In the genomic region with DNA sequence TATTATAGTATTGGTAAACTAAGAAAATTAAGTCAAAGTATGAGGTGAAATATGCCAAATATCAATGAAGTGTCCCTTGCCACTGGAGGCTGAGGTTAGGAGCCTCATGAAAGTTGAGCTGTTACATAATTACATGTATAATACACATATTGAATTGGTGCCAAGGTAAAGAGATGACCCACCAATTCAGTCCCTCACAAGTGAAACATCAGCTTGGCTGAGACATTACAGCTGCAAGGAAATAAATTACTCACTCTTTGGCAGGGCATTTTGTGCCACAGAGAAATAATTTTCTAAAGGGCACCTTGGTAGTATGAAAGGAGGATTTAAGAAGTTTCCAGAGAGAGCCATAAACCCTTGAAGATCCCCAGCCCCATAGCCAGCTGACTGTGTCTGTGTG, we compare ENCODE assay signal across 22 cellular contexts.
"Had no signal": no experiment of that assay in that cellular context is flagged by ENCODE, and none has a peak within 500 bp of the region (broad histone marks: within the 10 kb centered on the region; RNA-seq: fewer than 3 reads in every experiment).

No MANE protein-coding gene starts in this region.

- ATAC-seq: activated CD4-positive, alpha-beta T cell treated with anti-CD3 and anti-CD28 coated beads for 36 hours; activated CD8-positive, alpha-beta memory T cell treated with anti-CD3 and anti-CD28 coated beads, Interleukin-2, amount 10 ng/mL, durations not matched to agents 7 days and 5 days; activated T-helper 17 cell treated with anti-CD3 and anti-CD28 coated beads, Interleukin-2, amount 50 U/mL, for 72 hours; gastrocnemius medialis; heart left ventricle; stimulated activated naive CD8-positive, alpha-beta T cell treated with anti-CD3 and anti-CD28 coated beads, Interleukin-15, Interleukin-2, amounts not matched to agents 100 U/mL and 50 U/mL, for 24 hours; WTC11 had no signal

- H3K27ac Mint-ChIP-seq: activated CD4-positive, alpha-beta memory T cell treated with anti-CD3 and anti-CD28 coated beads for 36 hours; activated CD4-positive, alpha-beta T cell treated with anti-CD3 and anti-CD28 coated beads for 36 hours; activated CD8-positive, alpha-beta memory T cell treated with anti-CD3 and anti-CD28 coated beads, Interleukin-2, amount 10 ng/mL, durations not matched to agents 7 days and 5 days; activated naive CD8-positive, alpha-beta T cell treated with anti-CD3 and anti-CD28 coated beads, Interleukin-2, amount 10 ng/mL, durations not matched to agents 7 days and 5 days; activated T-helper 17 cell treated with anti-CD3 and anti-CD28 coated beads, Interleukin-2, amount 50 U/mL, for 72 hours; nephron; WTC11 had no signal

- FAIRE-seq: colon had no signal

- H3K27ac ChIP-seq: gastrocnemius medialis, heart left ventricle, left ventricle myocardium inferior, tibial artery had no signal

- H3K27me3 ChIP-seq: gastrocnemius medialis, heart left ventricle, tibial artery had no signal

- DNase-seq: activated CD4-positive, alpha-beta memory T cell treated with anti-CD3 and anti-CD28 coated beads for 36 hours; activated CD4-positive, alpha-beta T cell treated with anti-CD3 and anti-CD28 coated beads for 36 hours; activated CD8-positive, alpha-beta memory T cell treated with anti-CD3 and anti-CD28 coated beads, Interleukin-2, amount 10 ng/mL, durations not matched to agents 7 days and 5 days; activated naive CD4-positive, alpha-beta T cell; activated naive CD8-positive, alpha-beta T cell treated with anti-CD3 and anti-CD28 coated beads, Interleukin-2, amount 10 ng/mL, durations not matched to agents 7 days and 5 days; amygdala; central memory CD4-positive, alpha-beta T cell; gastrocnemius medialis; heart left ventricle; left ventricle myocardium inferior; mammary epithelial cell; midbrain; nucleus accumbens; posterior cingulate gyrus; retina; stimulated activated naive CD8-positive, alpha-beta T cell treated with anti-CD3 and anti-CD28 coated beads, Interleukin-15, Interleukin-2, amounts not matched to agents 100 U/mL and 50 U/mL, for 24 hours; substantia nigra; tibial artery had no signal

- H3K9me3 Mint-ChIP-seq: activated T-helper 17 cell treated with anti-CD3 and anti-CD28 coated beads, Interleukin-2, amount 50 U/mL, for 72 hours had no signal

- H3K4me1 ChIP-seq: gastrocnemius medialis, heart left ventricle, left ventricle myocardium inferior, tibial artery had no signal

- H3K36me3 ChIP-seq: gastrocnemius medialis, heart left ventricle, left ventricle myocardium inferior, tibial artery had no signal

- H3K4me3 ChIP-seq: gastrocnemius medialis, heart left ventricle, left ventricle myocardium inferior, tibial artery had no signal

- H3K9me3 ChIP-seq: gastrocnemius medialis, heart left ventricle, left ventricle myocardium inferior, tibial artery had no signal
